In genomic region chr15:66386204-66387123, GRCh38 we compare ENCODE assay signal across 1 cellular context.
TF ChIP-seq lines count a peak whose summit lies in the region.

Gene MAP2K1 (plus strand): TSS chr15:66386912. CDS start chr15:66387348, 436 bp downstream.

TF ChIP-seq in WTC11, 78 proteins besides CTCF, POLR2A, EP300 and RAD21 (continued from another document):
- TF ChIP-seq ESRRA (CRISPR knock-in tag; IDR thresholded peaks at IDR 0.05; ENCODE audit: borderline replicate concordance), result no peak
- TF ChIP-seq FOXP1 (CRISPR knock-in tag; IDR thresholded peaks at IDR 0.05; ENCODE audit: borderline replicate concordance), result 0 out of 2 replicates have a peak, but pooled peaks have one; percentile 23
- TF ChIP-seq ARID4B (CRISPR knock-in tag; IDR thresholded peaks at IDR 0.05; ENCODE audit: borderline replicate concordance), result peak; percentile 85; the same call in 1 of the 2 replicates
- peak; percentile 86; the same call in 1 of the 2 replicates for TF ChIP-seq ZNF281 (CRISPR knock-in tag; IDR thresholded peaks at IDR 0.05)
- no peak for TF ChIP-seq EMX1 (CRISPR knock-in tag; IDR thresholded peaks at IDR 0.05)
- TF ChIP-seq ZSCAN18 (CRISPR knock-in tag; IDR thresholded peaks at IDR 0.05), result no peak
- TF ChIP-seq SP1 (CRISPR knock-in tag; conservative IDR thresholded peaks at IDR 0.05), result peak; percentile 100
- peak; percentile 75; the same call in 1 of the 2 replicates for TF ChIP-seq MYBL2 (CRISPR knock-in tag; IDR thresholded peaks at IDR 0.05)
- TF ChIP-seq TP53 (CRISPR knock-in tag; IDR thresholded peaks at IDR 0.05), result no peak
- TF ChIP-seq ZBTB43 (CRISPR knock-in tag; IDR thresholded peaks at IDR 0.05), result peak; percentile 40; the same call in 1 of the 2 replicates
- no peak for TF ChIP-seq HMGA2 (CRISPR knock-in tag; IDR thresholded peaks at IDR 0.05)
- peak; percentile 91 for TF ChIP-seq MAX (CRISPR knock-in tag; IDR thresholded peaks at IDR 0.05)
- TF ChIP-seq FOXK1 (CRISPR knock-in tag; IDR thresholded peaks at IDR 0.05), result peak; percentile 94
- peak; percentile 29; the same call in 1 of the 2 replicates for TF ChIP-seq TEAD1 (CRISPR knock-in tag; IDR thresholded peaks at IDR 0.05)
- TF ChIP-seq GABPB1 (CRISPR knock-in tag; IDR thresholded peaks at IDR 0.05), result peak; percentile 79
- peak; percentile 23; the same call in 1 of the 2 replicates for TF ChIP-seq CBFB (CRISPR knock-in tag; IDR thresholded peaks at IDR 0.05; ENCODE audit: low read depth)
